ENCODE assay signal across 11 cellular contexts in genomic region chr17:80890551-80890930, GRCh38.
A peak's percentile ranks its signal among the peaks of the same experiment; 100 is the strongest.
DNase-seq lines count a peak whose midpoint lies in the region; ATAC-seq and TF ChIP-seq lines count a peak whose summit lies in the region.
"Had no signal": no experiment of that assay in that cellular context is flagged by ENCODE, and none has a peak within 500 bp of the region (broad histone marks: within the 10 kb centered on the region; RNA-seq: fewer than 3 reads in every experiment).

No MANE protein-coding gene starts in this region.

- POLR2A ChIA-PET in CD4-positive, alpha-beta memory T cell (lab: Charles Lee; ENCODE audit: partially characterized antibody), result interaction anchor here (1.0 to 1.7 kb wide), 4 partner anchors 9 to 436 kb away, joined by 4 to 6 read pairs (median 4); no protein-coding TSS in a partner anchor

- peaks cover 0 to 3% (median 0%) of the 10 kb centered on the region in 8 donors for H3K9me3 Mint-ChIP-seq in CD4-positive, alpha-beta memory T cell
- H3K9me3 Mint-ChIP-seq: naive B cell had no signal

- no peak for DNase-seq in CD4-positive, alpha-beta memory T cell
- DNase-seq in HL-60 (ENCODE audit: low read depth in 1 of 2, low spot score in 1 of 2), result no peak
- no peak for DNase-seq in astrocyte of the spinal cord (ENCODE audit: low read depth, low spot score)
- DNase-seq in ACHN, result no peak
- no peak for DNase-seq in UCSD-AML1 (lab: John Stamatoyannopoulos, UW; ENCODE audit: unreplicated experiment)
- DNase-seq in COLO829 (ENCODE audit: low spot score), result no peak
- DNase-seq: naive B cell, NCI-H524, upper lobe of right lung had no signal

- no peaks in the 10 kb centered on the region for H3K9me3 ChIP-seq in CD4-positive, alpha-beta memory T cell (ENCODE audit: control insufficient read depth in 1 of 2, low read length in 2 of 2)
- H3K9me3 ChIP-seq: upper lobe of right lung had no signal

- peaks cover 34 to 45% of the 10 kb centered on the region in 2 donors for H3K36me3 Mint-ChIP-seq in CD4-positive, alpha-beta memory T cell

- H3K36me3 ChIP-seq in CD4-positive, alpha-beta memory T cell (ENCODE audit: insufficient read depth, low read length), result peaks cover 6% of the 10 kb centered on the region
- peaks cover 4% of the 10 kb centered on the region for H3K36me3 ChIP-seq in rectal smooth muscle tissue (ENCODE audit: control insufficient read depth, insufficient read depth, low read length)

- no peak for TF ChIP-seq CTCF in HL-60 (IDR thresholded peaks at IDR 0.05; ENCODE audit: insufficient read depth, low read length)
- peak; percentile 12 for TF ChIP-seq CTCF in astrocyte of the spinal cord (IDR thresholded peaks at IDR 0.05; ENCODE audit: low read depth, low read length)

- peak overlapping the region; percentile 63 to 92 (median 84) for H3K4me3 Mint-ChIP-seq in CD4-positive, alpha-beta memory T cell
- H3K4me3 Mint-ChIP-seq: naive B cell had no signal

- peak overlapping the region in 1 of 2 donors; percentile 54 for H3K4me3 ChIP-seq in CD4-positive, alpha-beta memory T cell (ENCODE audit: low read length in 2 of 2)
- H3K4me3 ChIP-seq in HL-60 (replicated peaks; ENCODE audit: insufficient read depth, low read length), result no peak overlapping the region
- no peak overlapping the region for H3K4me3 ChIP-seq in astrocyte of the spinal cord (ENCODE audit: low read depth, low read length)
- H3K4me3 ChIP-seq in rectal smooth muscle tissue (ENCODE audit: low read length), result no peak overlapping the region
- H3K4me3 ChIP-seq: upper lobe of right lung had no signal

- CTCF ChIA-PET in CD4-positive, alpha-beta memory T cell (lab: Charles Lee; ENCODE audit: partially characterized antibody), result interaction anchor here (1.1 kb wide), 1 partner anchor 8 kb away, joined by 3 read pairs; no protein-coding TSS in a partner anchor

- no peaks in the 10 kb centered on the region for H3K27me3 Mint-ChIP-seq in CD4-positive, alpha-beta memory T cell
- H3K27me3 Mint-ChIP-seq: naive B cell had no signal

- H3K27ac Mint-ChIP-seq in CD4-positive, alpha-beta memory T cell, result peak overlapping the region; percentile 93 to 98 (median 96)

- peaks cover 50% of the 10 kb centered on the region for H3K4me1 ChIP-seq in CD4-positive, alpha-beta memory T cell (ENCODE audit: insufficient read depth, low read length)
- H3K4me1 ChIP-seq in rectal smooth muscle tissue (ENCODE audit: control insufficient read depth, insufficient read depth, low read length), result peaks cover 18% of the 10 kb centered on the region
- H3K4me1 ChIP-seq: upper lobe of right lung had no signal

- no peak overlapping the region for H3K9ac ChIP-seq in rectal smooth muscle tissue (ENCODE audit: low read length)

- H3K27ac ChIP-seq in CD4-positive, alpha-beta memory T cell (ENCODE audit: low read depth, low read length), result peak overlapping the region; percentile 85
- H3K27ac ChIP-seq in HL-60 (replicated peaks) (peak overlapping the region; percentile 85), rectal smooth muscle tissue (ENCODE audit: low read depth, low read length) (peak overlapping the region; percentile 82)

- intact Hi-C loops in CD4-positive, alpha-beta memory T cell (cut with micrococcal nuclease), result loop anchor here (2.0 to 10.0 kb wide), 3 partner anchors 48 to 226 kb away; no protein-coding TSS in a partner anchor

- in situ Hi-C loops in astrocyte of the spinal cord (cut with HindIII; ENCODE audit: low sequenced_read_pairs), result no loop called here
- in situ Hi-C loops in ACHN (cut with HindIII; ENCODE audit: low pct_ligation_motif_present, low pct_unique_long_range_greater_than_20kb, low sequenced_read_pairs), result no loop called here

- ATAC-seq in HG03139 (IDR thresholded peaks at IDR 0.05; ENCODE audit: unreplicated experiment), result no peak
- ATAC-seq: upper lobe of right lung had no signal

- no peaks in the 10 kb centered on the region for H3K27me3 ChIP-seq in CD4-positive, alpha-beta memory T cell (ENCODE audit: insufficient read depth, low read length)
- no peaks in the 10 kb centered on the region for H3K27me3 ChIP-seq in HL-60 (ENCODE audit: insufficient read depth, poor library complexity, severe bottlenecking)
- no peaks in the 10 kb centered on the region for H3K27me3 ChIP-seq in rectal smooth muscle tissue (ENCODE audit: control insufficient read depth, insufficient read depth, low read length)
- H3K27me3 ChIP-seq: upper lobe of right lung had no signal

- H3K4me1 Mint-ChIP-seq in CD4-positive, alpha-beta memory T cell, result peaks cover 33 to 75% (median 49%) of the 10 kb centered on the region in 4 donors
